15 cellular contexts compared by ENCODE assay signal in genomic region chr13:43390582-43390981, GRCh38.
A peak's percentile ranks its signal among the peaks of the same experiment; 100 is the strongest.
DNase-seq lines count a peak whose midpoint lies in the region; ATAC-seq and TF ChIP-seq lines count a peak whose summit lies in the region.
"Had no signal": no experiment of that assay in that cellular context is flagged by ENCODE, and none has a peak within 500 bp of the region (broad histone marks: within the 10 kb centered on the region; RNA-seq: fewer than 3 reads in every experiment).

No MANE protein-coding gene starts in this region.

- H3F3A ChIP-seq in GM23338 (replicated peaks; ENCODE audit: low read depth): no peaks in the 10 kb centered on the region

- H3K9me3 ChIP-seq in psoas muscle: no peaks in the 10 kb centered on the region
- H3K9me3 ChIP-seq: breast epithelium had no signal

- no peak overlapping the region for H3K4me3 ChIP-seq in GM23338
- H3K4me3 ChIP-seq in psoas muscle: no peak overlapping the region
- H3K4me3 ChIP-seq: breast epithelium had no signal

- no peaks in the 10 kb centered on the region for H3K9me3 Mint-ChIP-seq in GM23338
- H3K9me3 Mint-ChIP-seq: activated CD4-positive, alpha-beta memory T cell treated with anti-CD3 and anti-CD28 coated beads for 36 hours; effector memory CD8-positive, alpha-beta T cell; HFFc6 had no signal

- TF ChIP-seq CTCF in GM23338 (conservative IDR thresholded peaks at IDR 0.05; ENCODE audit: low read depth in 2 of 2): no peak
- no peak for TF ChIP-seq CTCF in psoas muscle (IDR thresholded peaks at IDR 0.05)

- no peak for DNase-seq in GM23338 (ENCODE audit: low spot score)
- no peak for DNase-seq in psoas muscle
- no peak for DNase-seq in activated naive CD4-positive, alpha-beta T cell treated with Interleukin-2 at 50 U/mL for 16 hours
- no peak for DNase-seq in SHP77 treated with DMSO at 0.1 percent for 48 hours (lab: John Stamatoyannopoulos, UW)
- no peak for DNase-seq in NCI-H2107 (lab: John Stamatoyannopoulos, UW)
- DNase-seq in NCI-H69 (lab: John Stamatoyannopoulos, UW): no peak
- DNase-seq: activated CD4-positive, alpha-beta memory T cell treated with anti-CD3 and anti-CD28 coated beads for 36 hours; effector memory CD8-positive, alpha-beta T cell; HFFc6; mesendoderm; NCI-H774 had no signal

- H3K27me3 ChIP-seq in GM23338 (ENCODE audit: insufficient read depth): no peaks in the 10 kb centered on the region
- H3K27me3 ChIP-seq in psoas muscle (ENCODE audit: insufficient read depth in 3 of 3, low read length in 2 of 3): no peaks in the 10 kb centered on the region
- H3K27me3 ChIP-seq: breast epithelium had no signal

- peak overlapping the region; percentile 47; the same call in 1 of the 2 replicates for H2AFZ ChIP-seq in GM23338

- peaks cover 8% of the 10 kb centered on the region; the same call in 2 of the 3 replicates for H3K4me1 Mint-ChIP-seq in GM23338

- H3K36me3 ChIP-seq in GM23338 (ENCODE audit: insufficient read depth): no peaks in the 10 kb centered on the region
- H3K36me3 ChIP-seq in psoas muscle (ENCODE audit: insufficient read depth in 1 of 2, low read depth in 1 of 2): no peaks in the 10 kb centered on the region
- H3K36me3 ChIP-seq: breast epithelium had no signal

- no peak overlapping the region for H3K27ac Mint-ChIP-seq in GM23338
- H3K27ac Mint-ChIP-seq: activated CD4-positive, alpha-beta memory T cell treated with anti-CD3 and anti-CD28 coated beads for 36 hours; CD14-positive monocyte; effector memory CD8-positive, alpha-beta T cell; HFFc6 had no signal

- H4K20me1 ChIP-seq in GM23338 (replicated peaks; ENCODE audit: insufficient read depth): no peaks in the 10 kb centered on the region

- H3K79me2 ChIP-seq in GM23338 (replicated peaks; ENCODE audit: insufficient read depth): no peaks in the 10 kb centered on the region

- no peaks in the 10 kb centered on the region for H3K4me1 ChIP-seq in GM23338 (ENCODE audit: insufficient read depth)
- peaks cover 46% of the 10 kb centered on the region for H3K4me1 ChIP-seq in psoas muscle
- H3K4me1 ChIP-seq: breast epithelium had no signal

- ATAC-seq in GM19035 (IDR thresholded peaks at IDR 0.05; ENCODE audit: unreplicated experiment): peak; percentile 68
- ATAC-seq in GM23338: no peak
- ATAC-seq in HG03139 (IDR thresholded peaks at IDR 0.05; ENCODE audit: unreplicated experiment): peak; percentile 44
- ATAC-seq in psoas muscle: no peak
- ATAC-seq: effector memory CD8-positive, alpha-beta T cell had no signal

- H3K4me3 Mint-ChIP-seq in GM23338: no peak overlapping the region
- H3K4me3 Mint-ChIP-seq: activated CD4-positive, alpha-beta memory T cell treated with anti-CD3 and anti-CD28 coated beads for 36 hours; CD14-positive monocyte; effector memory CD8-positive, alpha-beta T cell; HFFc6 had no signal

- no peak overlapping the region for H3K27ac ChIP-seq in GM23338 (ENCODE audit: low read depth)
- peak overlapping the region; percentile 89 for H3K27ac ChIP-seq in psoas muscle
- H3K27ac ChIP-seq: breast epithelium had no signal

- H3K36me3 Mint-ChIP-seq in GM23338 (ENCODE audit: low read depth): no peaks in the 10 kb centered on the region
- H3K36me3 Mint-ChIP-seq: activated CD4-positive, alpha-beta memory T cell treated with anti-CD3 and anti-CD28 coated beads for 36 hours; CD14-positive monocyte had no signal

- 79 to 96% (median 89%) methylated on average over 3 of the region's 3 CpGs for WGBS in psoas muscle, 3 donors

- intact Hi-C loops in psoas muscle (cut with DNase I): no loop called here

- H3K27me3 Mint-ChIP-seq in GM23338 (ENCODE audit: insufficient read depth, low read depth, poor library complexity): no peaks in the 10 kb centered on the region

- peaks cover 16% of the 10 kb centered on the region; the same call in 1 of the 2 replicates for H3K9me2 ChIP-seq in GM23338 (ENCODE audit: insufficient read depth)

- no peak overlapping the region for H3K4me2 ChIP-seq in GM23338

TF ChIP-seq in GM23338, 12 proteins besides CTCF, POLR2A, EP300 and RAD21:
- TF ChIP-seq CREB1 (CRISPR knock-in tag; IDR thresholded peaks at IDR 0.05; ENCODE audit: low read depth): no peak
- TF ChIP-seq POLR2AphosphoS5 (IDR thresholded peaks at IDR 0.05; ENCODE audit: low read depth): no peak

Comparison
In these comparisons a context has a peak if more than half of its experiments do, and no peak if none do; other contexts are left out.
1. ATAC-seq: peak in GM19035 (single experiment) and HG03139 (single experiment); none in GM23338 (single experiment) and psoas muscle (0 of 4).